Comparison of ENCODE assay signal across 18 cellular contexts in the genomic region with DNA sequence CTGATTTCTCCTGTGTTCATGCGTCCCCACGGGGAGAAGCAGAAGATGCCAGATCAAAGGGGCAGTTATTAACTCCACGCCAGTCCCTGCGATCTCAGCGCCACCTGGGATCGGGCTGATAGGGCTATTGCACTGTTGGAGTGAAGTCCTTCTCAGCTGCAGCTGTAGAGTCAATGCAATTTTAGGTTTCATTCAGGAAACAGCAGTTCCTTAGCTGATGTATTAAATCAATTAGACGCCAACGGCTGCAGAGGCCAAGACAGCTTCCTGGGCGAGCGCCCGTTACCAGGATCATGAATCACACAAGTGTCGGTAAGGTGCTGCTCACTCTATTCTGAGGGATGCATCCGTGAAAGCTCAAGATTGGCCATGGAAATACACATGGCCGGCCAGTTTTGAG. TPM values are rescaled to one million over a fixed set of nuclear protein-coding genes. Genes with fewer than 3 reads are reported as not detected.
DNase-seq lines count a peak whose midpoint lies in the region; ATAC-seq, FAIRE-seq and TF ChIP-seq lines count a peak whose summit lies in the region.
"Had no signal": no experiment of that assay in that cellular context is flagged by ENCODE, and none has a peak within 500 bp of the region (broad histone marks: within the 10 kb centered on the region; RNA-seq: fewer than 3 reads in every experiment).

No MANE protein-coding gene starts in this region.

- H3K4me2 ChIP-seq in GM23248 (ENCODE audit: unreplicated experiment): no peak overlapping the region

- no peak for FAIRE-seq in pancreas (lab: Jason Lieb, UNC)
- no peak for FAIRE-seq in GM19239 (lab: Jason Lieb, UNC)
- FAIRE-seq: G401.6 had no signal

- no peaks in the 10 kb centered on the region for H3K36me3 Mint-ChIP-seq in activated T-helper 2 cell treated with anti-CD3 and anti-CD28 coated beads, Interferon-gamma antibody, Interleukin-2, Interleukin-4, amounts not matched to agents 10 μg/mL and 5 μg/mL and 100 μg/mL, durations not matched to agents 14 hours and 24 hours and 36 hours (ENCODE audit: low read depth)
- H3K36me3 Mint-ChIP-seq: type B pancreatic cell had no signal

- no peaks in the 10 kb centered on the region; the same call in 1 of the 2 replicates for H3F3A ChIP-seq in GM23248 (ENCODE audit: insufficient read depth)

- H3K27me3 Mint-ChIP-seq in activated T-helper 2 cell treated with anti-CD3 and anti-CD28 coated beads, Interferon-gamma antibody, Interleukin-2, Interleukin-4, amounts not matched to agents 10 μg/mL and 5 μg/mL and 100 μg/mL, durations not matched to agents 14 hours and 24 hours and 36 hours (ENCODE audit: low read depth): peaks cover 50% of the 10 kb centered on the region

- H3K4me3 Mint-ChIP-seq in activated T-helper 2 cell treated with anti-CD3 and anti-CD28 coated beads, Interferon-gamma antibody, Interleukin-2, Interleukin-4, amounts not matched to agents 10 μg/mL and 5 μg/mL and 100 μg/mL, durations not matched to agents 14 hours and 24 hours and 36 hours (ENCODE audit: low read depth): no peak overlapping the region
- H3K4me3 Mint-ChIP-seq: CD4-positive, alpha-beta T cell; neural crest cell had no signal

- H3K79me2 ChIP-seq in GM23248 (ENCODE audit: insufficient read depth): no peaks in the 10 kb centered on the region

- intact Hi-C loops in pancreas (cut with DNase I): no loop called here
- intact Hi-C loops in activated T-helper 2 cell treated with anti-CD3 and anti-CD28 coated beads, Interferon-gamma antibody, Interleukin-2, Interleukin-4, amounts not matched to agents 10 μg/mL and 5 μg/mL and 100 μg/mL, durations not matched to agents 14 hours and 24 hours and 36 hours (cut with micrococcal nuclease): no loop called here

- 22 to 24% methylated on average over 14 of the region's 14 CpGs for WGBS in GM23248 (ENCODE audit: low coverage in 1 of 2, low lambda C conversion rate in 2 of 2, missing lambda C conversion rate in 2 of 2), 2 experiments
- WGBS in pancreas, 2 donors: 49 to 53% methylated on average over 14 of the region's 14 CpGs

- no peak overlapping the region for H2AFZ ChIP-seq in GM23248

- H3K27ac Mint-ChIP-seq in activated T-helper 2 cell treated with anti-CD3 and anti-CD28 coated beads, Interferon-gamma antibody, Interleukin-2, Interleukin-4, amounts not matched to agents 10 μg/mL and 5 μg/mL and 100 μg/mL, durations not matched to agents 14 hours and 24 hours and 36 hours: no peak overlapping the region
- H3K27ac Mint-ChIP-seq: CD4-positive, alpha-beta T cell had no signal

- H3K9me3 ChIP-seq in GM23248 (ENCODE audit: low read depth) (no peaks in the 10 kb centered on the region), pancreas (no peaks in the 10 kb centered on the region)
- H3K9me3 ChIP-seq: breast epithelium, right lobe of liver had no signal

- H3K9ac ChIP-seq in GM23248: no peak overlapping the region

- TF ChIP-seq CTCF in pancreas (IDR thresholded peaks at IDR 0.05): no peak

- no peaks in the 10 kb centered on the region for H4K20me1 ChIP-seq in GM23248 (ENCODE audit: insufficient read depth)

- DNase-seq in GM23248 (peak; percentile 40), NCI-H2227 treated with DMSO at 0.1 percent for 48 hours (lab: John Stamatoyannopoulos, UW) (peak; percentile 30), astrocyte of the hippocampus (ENCODE audit: low read depth, low spot score) (peak; percentile 80), pancreas (peak in 1 of 6 donors; percentile 29), GM19239 (ENCODE audit: insufficient read length, low spot score) (no peak)
- no peak for DNase-seq in activated T-helper 2 cell treated with anti-CD3 and anti-CD28 coated beads, Interferon-gamma antibody, Interleukin-2, Interleukin-4, amounts not matched to agents 10 μg/mL and 5 μg/mL and 100 μg/mL, durations not matched to agents 14 hours and 24 hours and 36 hours (ENCODE audit: low spot score)
- no peak for DNase-seq in activated CD4-positive, alpha-beta T cell treated with anti-CD3 and anti-CD28 coated beads, Interleukin-2, amount 50 U/mL, for 48 hours
- DNase-seq: foreskin fibroblast; right lobe of liver; stimulated activated CD4-positive, alpha-beta T cell treated with anti-CD3 and anti-CD28 coated beads, Interleukin-4, amount 100 ng/mL, for 1 hour; WERI-Rb-1 had no signal

- no peak overlapping the region for H3K27ac ChIP-seq in GM23248
- H3K27ac ChIP-seq in pancreas: no peak overlapping the region
- H3K27ac ChIP-seq: breast epithelium, right lobe of liver, WERI-Rb-1 had no signal

- no peaks in the 10 kb centered on the region for H3K9me3 Mint-ChIP-seq in activated T-helper 2 cell treated with anti-CD3 and anti-CD28 coated beads, Interferon-gamma antibody, Interleukin-2, Interleukin-4, amounts not matched to agents 10 μg/mL and 5 μg/mL and 100 μg/mL, durations not matched to agents 14 hours and 24 hours and 36 hours
- H3K9me3 Mint-ChIP-seq: CD4-positive, alpha-beta T cell had no signal

- ATAC-seq in pancreas (peak; percentile 17 to 64 (median 44)), HG03469 (IDR thresholded peaks at IDR 0.05; ENCODE audit: unreplicated experiment) (no peak)
- ATAC-seq: right lobe of liver had no signal

- no peaks in the 10 kb centered on the region for H3K9me2 ChIP-seq in GM23248 (ENCODE audit: insufficient read depth)

- peaks cover 3% of the 10 kb centered on the region for H3K4me1 Mint-ChIP-seq in activated T-helper 2 cell treated with anti-CD3 and anti-CD28 coated beads, Interferon-gamma antibody, Interleukin-2, Interleukin-4, amounts not matched to agents 10 μg/mL and 5 μg/mL and 100 μg/mL, durations not matched to agents 14 hours and 24 hours and 36 hours (ENCODE audit: low read depth)

- H3K4me1 ChIP-seq in GM23248 (ENCODE audit: insufficient read depth) (peaks cover 20% of the 10 kb centered on the region), pancreas (no peaks in the 10 kb centered on the region)
- H3K4me1 ChIP-seq: right lobe of liver had no signal

- H3K4me3 ChIP-seq in GM23248 (no peak overlapping the region), pancreas (no peak overlapping the region)
- H3K4me3 ChIP-seq: breast epithelium, right lobe of liver had no signal

- H3K27me3 ChIP-seq in GM23248 (replicated peaks; ENCODE audit: insufficient read depth): peaks cover 51% of the 10 kb centered on the region
- H3K27me3 ChIP-seq in pancreas: no peaks in the 10 kb centered on the region
- H3K27me3 ChIP-seq: right lobe of liver had no signal

- in situ Hi-C loops in GM23248 (cut with MboI): no loop called here

- H3K36me3 ChIP-seq in GM23248 (ENCODE audit: low read depth) (no peaks in the 10 kb centered on the region), pancreas (no peaks in the 10 kb centered on the region)
- H3K36me3 ChIP-seq: breast epithelium, right lobe of liver, WERI-Rb-1 had no signal

RNA-seq across cellular contexts. Expression of a gene that starts 19.1 kb away (rescaled TPM):
- not detected in 2 replicates for total RNA-seq in GM23248 (2014; rRNA removed; shearing (Covaris generic))
- polyA plus RNA-seq in GM23248 (2016; fragmentation: Nextera tagmentation; extraction: Ambion mirVana) (not detected in 2 replicates), pancreas (1 to 10 TPM; 1.3 to 4.2 TPM)
- total RNA-seq in pancreas: under 1 TPM; 0.09 to 0.67 (median 0.24) TPM
- total RNA-seq in activated T-helper 2 cell treated with anti-CD3 and anti-CD28 coated beads, Interferon-gamma antibody, Interleukin-2, Interleukin-4, amounts not matched to agents 10 μg/mL and 5 μg/mL and 100 μg/mL, durations not matched to agents 14 hours and 24 hours and 36 hours: not detected in 2 replicates
- total RNA-seq: CD4-positive, alpha-beta T cell; lung microvascular endothelial cell; right lobe of liver had no signal

Comparison
In these comparisons a context has a peak if more than half of its experiments do, and no peak if none do; other contexts are left out.
1. DNase-seq: peak in GM23248 (single experiment), NCI-H2227 treated with DMSO at 0.1 percent for 48 hours (single experiment) and astrocyte of the hippocampus (single experiment); none in activated T-helper 2 cell treated with anti-CD3 and anti-CD28 coated beads, Interferon-gamma antibody, Interleukin-2, Interleukin-4, amounts not matched to agents 10 μg/mL and 5 μg/mL and 100 μg/mL, durations not matched to agents 14 hours and 24 hours and 36 hours (single experiment), activated CD4-positive, alpha-beta T cell treated with anti-CD3 and anti-CD28 coated beads, Interleukin-2, amount 50 U/mL, for 48 hours (0 of 2) and GM19239 (single experiment).